In genomic region chr9:109817846-109818472, GRCh38 we compare ENCODE assay signal across 8 cellular contexts. TPM values are rescaled to one million over a fixed set of nuclear protein-coding genes. Genes with fewer than 3 reads are reported as not detected.
DNase-seq lines count a peak whose midpoint lies in the region; ATAC-seq and TF ChIP-seq lines count a peak whose summit lies in the region.

No MANE protein-coding gene starts in this region.

- CTCF ChIA-PET in activated CD4-positive, alpha-beta memory T cell treated with anti-CD3 and anti-CD28 coated beads, Interleukin-2, amount 10 ng/mL, durations not matched to agents 7 days and 5 days (lab: Charles Lee) = interaction anchor here (0.7 to 3.3 kb wide), 10 partner anchors 9 to 400 kb away, joined by 3 to 26 read pairs (median 3); no protein-coding TSS in a partner anchor

- H3K36me3 ChIP-seq in parathyroid adenoma (ENCODE audit: control insufficient read depth, insufficient read depth, low read length) = no peaks in the 10 kb centered on the region

- no peak overlapping the region for H2AFZ ChIP-seq in parathyroid adenoma

- H3K27me3 Mint-ChIP-seq in activated CD4-positive, alpha-beta memory T cell treated with anti-CD3 and anti-CD28 coated beads, Interleukin-2, amount 10 ng/mL, durations not matched to agents 7 days and 5 days = peaks cover 14% of the 10 kb centered on the region

- no peaks in the 10 kb centered on the region for H3K36me3 Mint-ChIP-seq in activated CD4-positive, alpha-beta memory T cell treated with anti-CD3 and anti-CD28 coated beads, Interleukin-2, amount 10 ng/mL, durations not matched to agents 7 days and 5 days (ENCODE audit: low read depth)

- DNase-seq in AG20443 (ENCODE audit: low spot score) (peak; percentile 80), HL-60 (ENCODE audit: low read depth in 1 of 2, low spot score in 1 of 2) (peak; percentile 53 to 69), NCI-H510A treated with DMSO at 0.1 percent for 48 hours (lab: John Stamatoyannopoulos, UW) (peak; percentile 43), globus pallidus (ENCODE audit: low spot score) (peak; percentile 84)
- DNase-seq in activated CD4-positive, alpha-beta memory T cell treated with anti-CD3 and anti-CD28 coated beads, Interleukin-2, amount 10 ng/mL, durations not matched to agents 7 days and 5 days = peak; percentile 43

- H3K4me1 Mint-ChIP-seq in activated CD4-positive, alpha-beta memory T cell treated with anti-CD3 and anti-CD28 coated beads, Interleukin-2, amount 10 ng/mL, durations not matched to agents 7 days and 5 days = peaks cover under 1% of the 10 kb centered on the region

- no peak overlapping the region for H3K4me2 ChIP-seq in parathyroid adenoma (ENCODE audit: low read length)

- H3K27ac ChIP-seq in HL-60 (replicated peaks) (no peak overlapping the region), parathyroid adenoma (no peak overlapping the region)

- H3K4me3 ChIP-seq in HL-60 (replicated peaks; ENCODE audit: insufficient read depth, low read length) (no peak overlapping the region), parathyroid adenoma (ENCODE audit: low read depth, low read length) (no peak overlapping the region)

- H3K9me3 ChIP-seq in parathyroid adenoma (ENCODE audit: control insufficient read depth, low read length) = no peaks in the 10 kb centered on the region

- peak; percentile 69 for TF ChIP-seq CTCF in HL-60 (IDR thresholded peaks at IDR 0.05; ENCODE audit: insufficient read depth, low read length)
- TF ChIP-seq CTCF in parathyroid adenoma (IDR thresholded peaks at IDR 0.05) = peak; percentile 73

- peaks cover 2% of the 10 kb centered on the region for H3K27me3 ChIP-seq in HL-60 (ENCODE audit: insufficient read depth, poor library complexity, severe bottlenecking)
- H3K27me3 ChIP-seq in parathyroid adenoma (ENCODE audit: control insufficient read depth, insufficient read depth, low read length) = no peaks in the 10 kb centered on the region

- ATAC-seq in GM18508 (IDR thresholded peaks at IDR 0.05; ENCODE audit: insufficient read depth, unreplicated experiment) = peak; percentile 75
- no peak for ATAC-seq in HG03135 (IDR thresholded peaks at IDR 0.05; ENCODE audit: unreplicated experiment)

- no peaks in the 10 kb centered on the region for H3K79me2 ChIP-seq in parathyroid adenoma

- POLR2A ChIA-PET in activated CD4-positive, alpha-beta memory T cell treated with anti-CD3 and anti-CD28 coated beads, Interleukin-2, amount 10 ng/mL, durations not matched to agents 7 days and 5 days (lab: Charles Lee) = no interaction called here

- H3K4me1 ChIP-seq in parathyroid adenoma = no peaks in the 10 kb centered on the region

- H3K27ac Mint-ChIP-seq in activated CD4-positive, alpha-beta memory T cell treated with anti-CD3 and anti-CD28 coated beads, Interleukin-2, amount 10 ng/mL, durations not matched to agents 7 days and 5 days = no peak overlapping the region

- no peaks in the 10 kb centered on the region for H3K9me3 Mint-ChIP-seq in activated CD4-positive, alpha-beta memory T cell treated with anti-CD3 and anti-CD28 coated beads, Interleukin-2, amount 10 ng/mL, durations not matched to agents 7 days and 5 days

- no peak overlapping the region for H3K4me3 Mint-ChIP-seq in activated CD4-positive, alpha-beta memory T cell treated with anti-CD3 and anti-CD28 coated beads, Interleukin-2, amount 10 ng/mL, durations not matched to agents 7 days and 5 days

- H3K9ac ChIP-seq in parathyroid adenoma = no peak overlapping the region

RNA-seq across cellular contexts. Expression of gene PALM2AKAP2, which starts 38.0 kb away (rescaled TPM):
- total RNA-seq in activated CD4-positive, alpha-beta memory T cell treated with anti-CD3 and anti-CD28 coated beads, Interleukin-2, amount 10 ng/mL, durations not matched to agents 7 days and 5 days = not detected
